In the genomic region with DNA sequence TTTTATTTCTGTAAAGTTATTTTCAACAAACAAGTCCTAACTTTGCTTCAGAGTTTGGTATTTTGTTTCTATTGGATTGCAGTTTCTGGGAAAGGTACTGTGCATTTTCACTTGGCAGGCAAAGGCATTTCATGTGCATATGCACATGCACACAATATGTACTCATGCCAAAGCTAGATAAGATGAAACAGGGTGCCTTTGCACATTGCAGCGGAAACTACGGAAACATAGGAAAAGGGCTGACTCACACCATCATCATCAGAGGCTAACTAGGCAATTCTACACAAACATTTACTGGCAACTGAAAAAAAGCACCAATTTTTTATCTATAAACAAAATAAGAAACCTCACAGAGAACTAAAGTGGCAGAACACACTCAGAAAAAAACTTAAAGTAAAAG, we compare ENCODE assay signal across 1 cellular context.
TF ChIP-seq lines count a peak whose summit lies in the region.

No MANE protein-coding gene starts in this region.

TF ChIP-seq in K562, 482 proteins besides CTCF, POLR2A, EP300 and RAD21 (continued from another document and continues in another):
- TF ChIP-seq, protein P1, sequence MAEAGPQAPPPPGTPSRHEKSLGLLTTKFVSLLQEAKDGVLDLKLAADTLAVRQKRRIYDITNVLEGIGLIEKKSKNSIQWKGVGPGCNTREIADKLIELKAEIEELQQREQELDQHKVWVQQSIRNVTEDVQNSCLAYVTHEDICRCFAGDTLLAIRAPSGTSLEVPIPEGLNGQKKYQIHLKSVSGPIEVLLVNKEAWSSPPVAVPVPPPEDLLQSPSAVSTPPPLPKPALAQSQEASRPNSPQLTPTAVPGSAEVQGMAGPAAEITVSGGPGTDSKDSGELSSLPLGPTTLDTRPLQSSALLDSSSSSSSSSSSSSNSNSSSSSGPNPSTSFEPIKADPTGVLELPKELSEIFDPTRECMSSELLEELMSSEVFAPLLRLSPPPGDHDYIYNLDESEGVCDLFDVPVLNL (CRISPR knock-in tag; IDR thresholded peaks at IDR 0.05; ENCODE audit: low read depth): no peak
- peak; percentile 85 for TF ChIP-seq FOSL1 (tag; conservative IDR thresholded peaks at IDR 0.05)
- TF ChIP-seq TSC22D4 (tag; IDR thresholded peaks at IDR 0.05): no peak
- TF ChIP-seq BRF1 (IDR thresholded peaks at IDR 0.05; ENCODE audit: borderline replicate concordance, extremely low read depth, insufficient read length): no peak
- no peak for TF ChIP-seq CBFB (CRISPR knock-in tag; IDR thresholded peaks at IDR 0.05)
- TF ChIP-seq KLF16 (IDR thresholded peaks at IDR 0.05): no peak
- TF ChIP-seq RBM14 (IDR thresholded peaks at IDR 0.05; ENCODE audit: borderline replicate concordance, insufficient read depth, low read depth, low read length): no peak
- no peak for TF ChIP-seq ADNP (tag; IDR thresholded peaks at IDR 0.05)
- TF ChIP-seq, protein P2, sequence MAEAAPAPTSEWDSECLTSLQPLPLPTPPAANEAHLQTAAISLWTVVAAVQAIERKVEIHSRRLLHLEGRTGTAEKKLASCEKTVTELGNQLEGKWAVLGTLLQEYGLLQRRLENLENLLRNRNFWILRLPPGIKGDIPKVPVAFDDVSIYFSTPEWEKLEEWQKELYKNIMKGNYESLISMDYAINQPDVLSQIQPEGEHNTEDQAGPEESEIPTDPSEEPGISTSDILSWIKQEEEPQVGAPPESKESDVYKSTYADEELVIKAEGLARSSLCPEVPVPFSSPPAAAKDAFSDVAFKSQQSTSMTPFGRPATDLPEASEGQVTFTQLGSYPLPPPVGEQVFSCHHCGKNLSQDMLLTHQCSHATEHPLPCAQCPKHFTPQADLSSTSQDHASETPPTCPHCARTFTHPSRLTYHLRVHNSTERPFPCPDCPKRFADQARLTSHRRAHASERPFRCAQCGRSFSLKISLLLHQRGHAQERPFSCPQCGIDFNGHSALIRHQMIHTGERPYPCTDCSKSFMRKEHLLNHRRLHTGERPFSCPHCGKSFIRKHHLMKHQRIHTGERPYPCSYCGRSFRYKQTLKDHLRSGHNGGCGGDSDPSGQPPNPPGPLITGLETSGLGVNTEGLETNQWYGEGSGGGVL (CRISPR knock-in tag; IDR thresholded peaks at IDR 0.05): no peak
- TF ChIP-seq BDP1 (IDR thresholded peaks at IDR 0.05; ENCODE audit: insufficient read depth, insufficient read length): no peak
- TF ChIP-seq DACH1 (IDR thresholded peaks at IDR 0.05; ENCODE audit: partially characterized antibody): no peak
- TF ChIP-seq ARNT (IDR thresholded peaks at IDR 0.05): no peak
- TF ChIP-seq MXI1 (IDR thresholded peaks at IDR 0.05; ENCODE audit: low read depth, low read length): 0 out of 2 replicates have a peak, but pooled peaks have one; percentile 26
- TF ChIP-seq, protein P3, sequence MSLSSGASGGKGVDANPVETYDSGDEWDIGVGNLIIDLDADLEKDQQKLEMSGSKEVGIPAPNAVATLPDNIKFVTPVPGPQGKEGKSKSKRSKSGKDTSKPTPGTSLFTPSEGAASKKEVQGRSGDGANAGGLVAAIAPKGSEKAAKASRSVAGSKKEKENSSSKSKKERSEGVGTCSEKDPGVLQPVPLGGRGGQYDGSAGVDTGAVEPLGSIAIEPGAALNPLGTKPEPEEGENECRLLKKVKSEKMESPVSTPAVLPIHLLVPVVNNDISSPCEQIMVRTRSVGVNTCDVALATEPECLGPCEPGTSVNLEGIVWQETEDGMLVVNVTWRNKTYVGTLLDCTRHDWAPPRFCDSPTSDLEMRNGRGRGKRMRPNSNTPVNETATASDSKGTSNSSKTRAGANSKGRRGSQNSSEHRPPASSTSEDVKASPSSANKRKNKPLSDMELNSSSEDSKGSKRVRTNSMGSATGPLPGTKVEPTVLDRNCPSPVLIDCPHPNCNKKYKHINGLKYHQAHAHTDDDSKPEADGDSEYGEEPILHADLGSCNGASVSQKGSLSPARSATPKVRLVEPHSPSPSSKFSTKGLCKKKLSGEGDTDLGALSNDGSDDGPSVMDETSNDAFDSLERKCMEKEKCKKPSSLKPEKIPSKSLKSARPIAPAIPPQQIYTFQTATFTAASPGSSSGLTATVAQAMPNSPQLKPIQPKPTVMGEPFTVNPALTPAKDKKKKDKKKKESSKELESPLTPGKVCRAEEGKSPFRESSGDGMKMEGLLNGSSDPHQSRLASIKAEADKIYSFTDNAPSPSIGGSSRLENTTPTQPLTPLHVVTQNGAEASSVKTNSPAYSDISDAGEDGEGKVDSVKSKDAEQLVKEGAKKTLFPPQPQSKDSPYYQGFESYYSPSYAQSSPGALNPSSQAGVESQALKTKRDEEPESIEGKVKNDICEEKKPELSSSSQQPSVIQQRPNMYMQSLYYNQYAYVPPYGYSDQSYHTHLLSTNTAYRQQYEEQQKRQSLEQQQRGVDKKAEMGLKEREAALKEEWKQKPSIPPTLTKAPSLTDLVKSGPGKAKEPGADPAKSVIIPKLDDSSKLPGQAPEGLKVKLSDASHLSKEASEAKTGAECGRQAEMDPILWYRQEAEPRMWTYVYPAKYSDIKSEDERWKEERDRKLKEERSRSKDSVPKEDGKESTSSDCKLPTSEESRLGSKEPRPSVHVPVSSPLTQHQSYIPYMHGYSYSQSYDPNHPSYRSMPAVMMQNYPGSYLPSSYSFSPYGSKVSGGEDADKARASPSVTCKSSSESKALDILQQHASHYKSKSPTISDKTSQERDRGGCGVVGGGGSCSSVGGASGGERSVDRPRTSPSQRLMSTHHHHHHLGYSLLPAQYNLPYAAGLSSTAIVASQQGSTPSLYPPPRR (CRISPR knock-in tag; IDR thresholded peaks at IDR 0.05; ENCODE audit: borderline replicate concordance): no peak
- TF ChIP-seq XRCC4 (IDR thresholded peaks at IDR 0.05; ENCODE audit: extremely low read depth, insufficient read depth, insufficient read length): no peak
- no peak for TF ChIP-seq MCM5 (IDR thresholded peaks at IDR 0.05; ENCODE audit: low read depth)
- TF ChIP-seq RAD51 (IDR thresholded peaks at IDR 0.05; ENCODE audit: borderline replicate concordance, low read depth): no peak
- TF ChIP-seq GTF2F1 (IDR thresholded peaks at IDR 0.05; ENCODE audit: low read depth, low read length): no peak
- no peak for TF ChIP-seq CBX8 (IDR thresholded peaks at IDR 0.05; ENCODE audit: borderline replicate concordance, extremely low read depth, low read depth, low read length, poor library complexity, severe bottlenecking)
- TF ChIP-seq NFYB (IDR thresholded peaks at IDR 0.05; ENCODE audit: extremely low read depth, insufficient read length): no peak
- no peak for TF ChIP-seq ZNF184 (CRISPR knock-in tag; IDR thresholded peaks at IDR 0.05)
- TF ChIP-seq ILK (tag; IDR thresholded peaks at IDR 0.05; ENCODE audit: borderline replicate concordance, low read depth): no peak
- no peak for TF ChIP-seq BCL6 (CRISPR knock-in tag; IDR thresholded peaks at IDR 0.05)
- TF ChIP-seq, protein P4, sequence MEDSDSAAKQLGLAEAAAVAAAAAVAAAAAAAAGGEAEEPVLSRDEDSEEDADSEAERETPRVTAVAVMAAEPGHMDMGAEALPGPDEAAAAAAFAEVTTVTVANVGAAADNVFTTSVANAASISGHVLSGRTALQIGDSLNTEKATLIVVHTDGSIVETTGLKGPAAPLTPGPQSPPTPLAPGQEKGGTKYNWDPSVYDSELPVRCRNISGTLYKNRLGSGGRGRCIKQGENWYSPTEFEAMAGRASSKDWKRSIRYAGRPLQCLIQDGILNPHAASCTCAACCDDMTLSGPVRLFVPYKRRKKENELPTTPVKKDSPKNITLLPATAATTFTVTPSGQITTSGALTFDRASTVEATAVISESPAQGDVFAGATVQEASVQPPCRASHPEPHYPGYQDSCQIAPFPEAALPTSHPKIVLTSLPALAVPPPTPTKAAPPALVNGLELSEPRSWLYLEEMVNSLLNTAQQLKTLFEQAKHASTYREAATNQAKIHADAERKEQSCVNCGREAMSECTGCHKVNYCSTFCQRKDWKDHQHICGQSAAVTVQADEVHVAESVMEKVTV (CRISPR knock-in tag; IDR thresholded peaks at IDR 0.05): no peak
- no peak for TF ChIP-seq HMG20A (CRISPR knock-in tag; conservative IDR thresholded peaks at IDR 0.05)
- TF ChIP-seq, protein P5, sequence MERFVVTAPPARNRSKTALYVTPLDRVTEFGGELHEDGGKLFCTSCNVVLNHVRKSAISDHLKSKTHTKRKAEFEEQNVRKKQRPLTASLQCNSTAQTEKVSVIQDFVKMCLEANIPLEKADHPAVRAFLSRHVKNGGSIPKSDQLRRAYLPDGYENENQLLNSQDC (CRISPR knock-in tag; IDR thresholded peaks at IDR 0.05): no peak
- TF ChIP-seq, protein P6, sequence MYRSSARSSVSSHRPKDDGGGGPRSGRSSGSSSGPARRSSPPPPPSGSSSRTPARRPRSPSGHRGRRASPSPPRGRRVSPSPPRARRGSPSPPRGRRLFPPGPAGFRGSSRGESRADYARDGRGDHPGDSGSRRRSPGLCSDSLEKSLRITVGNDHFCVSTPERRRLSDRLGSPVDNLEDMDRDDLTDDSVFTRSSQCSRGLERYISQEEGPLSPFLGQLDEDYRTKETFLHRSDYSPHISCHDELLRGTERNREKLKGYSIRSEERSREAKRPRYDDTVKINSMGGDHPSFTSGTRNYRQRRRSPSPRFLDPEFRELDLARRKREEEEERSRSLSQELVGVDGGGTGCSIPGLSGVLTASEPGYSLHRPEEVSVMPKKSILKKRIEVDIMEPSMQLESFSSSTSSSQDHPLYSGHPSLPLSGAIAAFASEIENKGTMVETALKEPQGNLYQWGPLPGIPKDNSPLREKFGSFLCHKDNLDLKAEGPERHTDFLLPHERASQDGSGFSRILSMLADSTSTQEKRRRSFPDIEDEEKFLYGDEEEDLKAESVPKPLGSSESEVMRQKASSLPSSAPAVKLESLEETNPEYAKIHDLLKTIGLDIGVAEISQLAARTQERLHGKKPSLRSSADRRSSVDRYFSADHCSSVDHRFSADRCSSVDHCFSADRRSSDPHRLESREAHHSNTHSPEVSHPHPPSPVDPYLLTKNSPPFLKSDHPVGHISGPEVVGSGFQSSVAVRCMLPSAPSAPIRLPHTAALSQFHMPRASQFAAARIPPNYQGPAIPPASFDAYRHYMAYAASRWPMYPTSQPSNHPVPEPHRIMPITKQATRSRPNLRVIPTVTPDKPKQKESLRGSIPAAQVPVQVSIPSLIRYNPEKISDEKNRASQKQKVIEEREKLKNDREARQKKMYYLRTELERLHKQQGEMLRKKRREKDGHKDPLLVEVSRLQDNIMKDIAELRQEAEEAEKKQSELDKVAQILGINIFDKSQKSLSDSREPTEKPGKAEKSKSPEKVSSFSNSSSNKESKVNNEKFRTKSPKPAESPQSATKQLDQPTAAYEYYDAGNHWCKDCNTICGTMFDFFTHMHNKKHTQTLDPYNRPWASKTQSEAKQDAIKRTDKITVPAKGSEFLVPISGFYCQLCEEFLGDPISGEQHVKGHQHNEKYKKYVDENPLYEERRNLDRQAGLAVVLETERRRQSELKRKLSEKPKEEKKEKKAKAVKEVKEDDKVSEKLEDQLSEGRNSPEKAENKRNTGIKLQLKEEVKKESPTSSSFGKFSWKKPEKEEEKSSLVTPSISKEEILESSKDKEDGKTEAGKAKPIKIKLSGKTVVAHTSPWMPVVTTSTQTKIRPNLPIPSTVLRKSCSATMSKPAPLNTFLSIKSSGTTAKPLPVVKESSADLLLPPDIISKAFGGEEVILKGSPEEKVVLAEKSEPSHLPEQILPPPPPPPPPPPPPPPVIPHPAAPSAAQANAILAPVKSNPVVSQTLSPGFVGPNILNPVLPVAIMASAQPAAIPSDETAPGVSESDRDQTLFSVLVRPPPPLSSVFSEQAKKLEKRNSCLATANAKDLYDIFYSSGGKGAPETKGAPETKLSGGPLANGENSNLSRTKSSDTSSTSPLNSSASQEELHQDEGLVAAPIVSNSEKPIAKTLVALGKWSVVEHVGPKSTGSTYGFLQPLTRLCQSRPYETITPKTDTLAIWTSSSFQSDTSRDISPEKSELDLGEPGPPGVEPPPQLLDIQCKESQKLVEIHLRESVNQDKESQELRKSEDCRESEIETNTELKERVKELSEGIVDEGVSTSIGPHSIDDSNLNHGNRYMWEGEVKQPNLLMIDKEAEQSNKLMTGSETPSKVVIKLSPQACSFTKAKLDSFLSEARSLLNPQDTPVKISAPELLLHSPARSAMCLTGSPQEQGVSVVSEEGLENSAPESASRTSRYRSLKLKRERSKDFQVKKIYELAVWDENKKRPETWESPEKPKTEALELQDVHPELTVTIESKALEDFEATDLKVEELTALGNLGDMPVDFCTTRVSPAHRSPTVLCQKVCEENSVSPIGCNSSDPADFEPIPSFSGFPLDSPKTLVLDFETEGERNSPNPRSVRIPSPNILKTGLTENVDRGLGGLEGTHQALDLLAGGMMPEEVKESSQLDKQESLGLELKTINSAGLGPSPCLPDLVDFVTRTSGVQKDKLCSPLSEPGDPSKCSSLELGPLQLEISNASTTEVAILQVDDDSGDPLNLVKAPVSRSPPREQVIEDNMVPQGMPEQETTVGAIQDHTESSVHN (IDR thresholded peaks at IDR 0.05; ENCODE audit: borderline replicate concordance in 1 of 2, low read depth in 1 of 2): no peak
- TF ChIP-seq CTBP1 (IDR thresholded peaks at IDR 0.05; ENCODE audit: borderline replicate concordance): no peak
- no peak for TF ChIP-seq ZNF507 (tag; conservative IDR thresholded peaks at IDR 0.05)
- TF ChIP-seq PRPF4 (IDR thresholded peaks at IDR 0.05; ENCODE audit: insufficient read depth, low read depth, low read length, poor library complexity, severe bottlenecking): no peak
- TF ChIP-seq, protein P7, sequence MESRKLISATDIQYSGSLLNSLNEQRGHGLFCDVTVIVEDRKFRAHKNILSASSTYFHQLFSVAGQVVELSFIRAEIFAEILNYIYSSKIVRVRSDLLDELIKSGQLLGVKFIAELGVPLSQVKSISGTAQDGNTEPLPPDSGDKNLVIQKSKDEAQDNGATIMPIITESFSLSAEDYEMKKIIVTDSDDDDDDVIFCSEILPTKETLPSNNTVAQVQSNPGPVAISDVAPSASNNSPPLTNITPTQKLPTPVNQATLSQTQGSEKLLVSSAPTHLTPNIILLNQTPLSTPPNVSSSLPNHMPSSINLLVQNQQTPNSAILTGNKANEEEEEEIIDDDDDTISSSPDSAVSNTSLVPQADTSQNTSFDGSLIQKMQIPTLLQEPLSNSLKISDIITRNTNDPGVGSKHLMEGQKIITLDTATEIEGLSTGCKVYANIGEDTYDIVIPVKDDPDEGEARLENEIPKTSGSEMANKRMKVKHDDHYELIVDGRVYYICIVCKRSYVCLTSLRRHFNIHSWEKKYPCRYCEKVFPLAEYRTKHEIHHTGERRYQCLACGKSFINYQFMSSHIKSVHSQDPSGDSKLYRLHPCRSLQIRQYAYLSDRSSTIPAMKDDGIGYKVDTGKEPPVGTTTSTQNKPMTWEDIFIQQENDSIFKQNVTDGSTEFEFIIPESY (CRISPR knock-in tag; IDR thresholded peaks at IDR 0.05): no peak
- TF ChIP-seq L3MBTL2 (IDR thresholded peaks at IDR 0.05): peak; percentile 64; the same call in 1 of the 2 replicates
- no peak for TF ChIP-seq ZNF232 (CRISPR knock-in tag; IDR thresholded peaks at IDR 0.05)
- TF ChIP-seq SMARCC2 (IDR thresholded peaks at IDR 0.05; ENCODE audit: low read depth): peak; percentile 43; the same call in 1 of the 2 replicates
- TF ChIP-seq MAFF (IDR thresholded peaks at IDR 0.05; ENCODE audit: low read length): peak; percentile 62; the same call in 1 of the 2 replicates
- TF ChIP-seq NONO (IDR thresholded peaks at IDR 0.05; ENCODE audit: low read depth in 2 of 2, low read length in 1 of 2): no peak
- no peak for TF ChIP-seq HEY1 (CRISPR knock-in tag; IDR thresholded peaks at IDR 0.05; ENCODE audit: borderline replicate concordance)
- no peak for TF ChIP-seq KAT2B (IDR thresholded peaks at IDR 0.05; ENCODE audit: low read depth, low read length)
- TF ChIP-seq ZZZ3 (IDR thresholded peaks at IDR 0.05): no peak
- no peak for TF ChIP-seq OTX1 (CRISPR knock-in tag; IDR thresholded peaks at IDR 0.05)
- no peak for TF ChIP-seq SMC3 (conservative IDR thresholded peaks at IDR 0.05; ENCODE audit: insufficient read depth, low read depth, low read length)
- peak; percentile 60; the same call in 1 of the 2 replicates for TF ChIP-seq ZKSCAN1 (IDR thresholded peaks at IDR 0.05; ENCODE audit: low read depth, low read length)
